Comparison of ENCODE assay signal across 9 cellular contexts in the genomic region with DNA sequence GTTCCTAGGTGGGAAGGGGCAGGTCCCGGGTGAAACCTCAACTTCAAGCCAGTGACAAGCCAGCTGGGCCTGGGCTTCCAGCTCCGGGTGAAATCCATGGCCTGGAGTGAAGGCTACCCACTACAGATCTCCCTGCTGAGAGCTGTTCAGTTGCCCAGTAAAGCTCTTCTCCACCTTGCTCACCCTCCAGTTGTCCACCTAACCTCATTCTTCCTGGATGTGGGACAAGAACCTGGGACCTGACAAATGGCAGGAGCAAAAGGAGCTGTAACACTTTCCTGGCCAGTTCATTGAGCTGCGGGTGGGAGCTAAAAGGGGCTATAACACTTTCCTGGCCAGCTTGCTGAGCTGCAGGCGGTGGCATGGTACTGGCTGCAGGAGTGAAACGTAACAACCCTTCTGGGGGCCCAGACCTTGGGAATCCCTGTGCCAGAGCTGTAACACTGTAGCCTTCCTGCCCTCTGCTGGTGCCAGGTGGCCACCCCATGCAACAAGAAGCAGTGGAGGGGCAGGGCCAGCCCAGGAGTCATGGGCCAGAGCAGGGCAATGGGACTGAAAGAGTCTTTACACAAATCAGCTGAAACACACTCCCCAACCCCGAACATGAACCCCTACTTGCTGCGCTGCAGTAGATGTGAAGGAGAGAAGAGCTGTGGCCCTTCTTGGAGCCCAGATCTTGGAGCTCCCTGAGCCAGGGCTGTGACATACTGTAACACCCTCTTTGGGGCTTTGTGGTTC. TPM values are rescaled to one million over a fixed set of nuclear protein-coding genes. Genes with fewer than 3 reads are reported as not detected.
DNase-seq lines count a peak whose midpoint lies in the region; ATAC-seq and TF ChIP-seq lines count a peak whose summit lies in the region.
"Had no signal": no experiment of that assay in that cellular context is flagged by ENCODE, and none has a peak within 500 bp of the region (broad histone marks: within the 10 kb centered on the region; RNA-seq: fewer than 3 reads in every experiment).

No MANE protein-coding gene starts in this region.

- peaks cover 3% of the 10 kb centered on the region for H3K27me3 Mint-ChIP-seq in GM23338 (ENCODE audit: insufficient read depth, low read depth, poor library complexity)

- DNase-seq in AG08396 (ENCODE audit: low spot score) (peak; percentile 37), GM23338 (ENCODE audit: low spot score) (peak; percentile 54), SHP77 (lab: John Stamatoyannopoulos, UW) (peak; percentile 65 to 68), foreskin keratinocyte (no peak), medulla oblongata (ENCODE audit: extremely low spot score) (no peak)
- no peak for DNase-seq in stimulated activated naive CD4-positive, alpha-beta T cell treated with Interleukin-2 at 50 U/mL for 16 hours (lab: John Stamatoyannopoulos, UW)

- ATAC-seq in GM23338 (peak; percentile 15), foreskin keratinocyte (no peak), GM18511 (IDR thresholded peaks at IDR 0.05; ENCODE audit: unreplicated experiment) (no peak), HG03460 (IDR thresholded peaks at IDR 0.05; ENCODE audit: unreplicated experiment) (no peak)

- H3K27ac ChIP-seq in GM23338 (ENCODE audit: low read depth) (no peak overlapping the region), foreskin keratinocyte (no peak overlapping the region)
- H3K27ac ChIP-seq: SK-N-MC had no signal

- TF ChIP-seq CTCF in GM23338 (conservative IDR thresholded peaks at IDR 0.05; ENCODE audit: low read depth in 2 of 2): peak; percentile 25 to 64; a peak in 3 of 4 replicates
- TF ChIP-seq CTCF in foreskin keratinocyte (conservative IDR thresholded peaks at IDR 0.05): peak; percentile 64

- H3K4me2 ChIP-seq in GM23338: no peak overlapping the region

- peak overlapping the region; percentile 28; the same call in 1 of the 2 replicates for H2AFZ ChIP-seq in GM23338

- H3K27ac Mint-ChIP-seq in GM23338: no peak overlapping the region

- H3K4me3 ChIP-seq in GM23338: no peak overlapping the region
- H3K4me3 ChIP-seq: SK-N-MC had no signal

- H3K4me3 Mint-ChIP-seq in GM23338: no peak overlapping the region

- H3K36me3 Mint-ChIP-seq in GM23338 (ENCODE audit: low read depth): peaks cover 5% of the 10 kb centered on the region; the same call in 2 of the 3 replicates

- H3K27me3 ChIP-seq in GM23338 (ENCODE audit: insufficient read depth) (no peaks in the 10 kb centered on the region), foreskin keratinocyte (no peaks in the 10 kb centered on the region)

- peaks cover 10% of the 10 kb centered on the region for H3K4me1 ChIP-seq in GM23338 (ENCODE audit: insufficient read depth)
- H3K4me1 ChIP-seq in foreskin keratinocyte: peaks cover 12% of the 10 kb centered on the region

- H4K20me1 ChIP-seq in GM23338 (replicated peaks; ENCODE audit: insufficient read depth): no peaks in the 10 kb centered on the region

- H3F3A ChIP-seq in GM23338 (replicated peaks; ENCODE audit: low read depth): no peaks in the 10 kb centered on the region

- H3K9me2 ChIP-seq in GM23338 (ENCODE audit: insufficient read depth): no peaks in the 10 kb centered on the region

- peaks cover 9% of the 10 kb centered on the region for H3K4me1 Mint-ChIP-seq in GM23338

- no peaks in the 10 kb centered on the region for H3K36me3 ChIP-seq in GM23338 (ENCODE audit: insufficient read depth)

- H3K9me3 Mint-ChIP-seq in GM23338: peaks cover 16% of the 10 kb centered on the region

- no peaks in the 10 kb centered on the region for H3K79me2 ChIP-seq in GM23338 (replicated peaks; ENCODE audit: insufficient read depth)

TF ChIP-seq in GM23338, 12 proteins besides CTCF, POLR2A, EP300 and RAD21 (continues in another document):
- TF ChIP-seq, protein P1, sequence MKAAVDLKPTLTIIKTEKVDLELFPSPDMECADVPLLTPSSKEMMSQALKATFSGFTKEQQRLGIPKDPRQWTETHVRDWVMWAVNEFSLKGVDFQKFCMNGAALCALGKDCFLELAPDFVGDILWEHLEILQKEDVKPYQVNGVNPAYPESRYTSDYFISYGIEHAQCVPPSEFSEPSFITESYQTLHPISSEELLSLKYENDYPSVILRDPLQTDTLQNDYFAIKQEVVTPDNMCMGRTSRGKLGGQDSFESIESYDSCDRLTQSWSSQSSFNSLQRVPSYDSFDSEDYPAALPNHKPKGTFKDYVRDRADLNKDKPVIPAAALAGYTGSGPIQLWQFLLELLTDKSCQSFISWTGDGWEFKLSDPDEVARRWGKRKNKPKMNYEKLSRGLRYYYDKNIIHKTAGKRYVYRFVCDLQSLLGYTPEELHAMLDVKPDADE (IDR thresholded peaks at IDR 0.05): no peak
- TF ChIP-seq NANOG (IDR thresholded peaks at IDR 0.05; ENCODE audit: borderline replicate concordance) (no peak), EZH2 (IDR thresholded peaks at IDR 0.05; ENCODE audit: low read depth, unreplicated experiment) (no peak), ZNF114 (CRISPR knock-in tag; IDR thresholded peaks at IDR 0.05) (no peak), STAT1 (IDR thresholded peaks at IDR 0.05; ENCODE audit: unreplicated experiment) (no peak), POLR2AphosphoS5 (IDR thresholded peaks at IDR 0.05; ENCODE audit: low read depth) (no peak), CREB1 (CRISPR knock-in tag; IDR thresholded peaks at IDR 0.05; ENCODE audit: low read depth) (no peak), EZH2phosphoT487 (IDR thresholded peaks at IDR 0.05; ENCODE audit: unreplicated experiment) (no peak)
- TF ChIP-seq, protein P2, sequence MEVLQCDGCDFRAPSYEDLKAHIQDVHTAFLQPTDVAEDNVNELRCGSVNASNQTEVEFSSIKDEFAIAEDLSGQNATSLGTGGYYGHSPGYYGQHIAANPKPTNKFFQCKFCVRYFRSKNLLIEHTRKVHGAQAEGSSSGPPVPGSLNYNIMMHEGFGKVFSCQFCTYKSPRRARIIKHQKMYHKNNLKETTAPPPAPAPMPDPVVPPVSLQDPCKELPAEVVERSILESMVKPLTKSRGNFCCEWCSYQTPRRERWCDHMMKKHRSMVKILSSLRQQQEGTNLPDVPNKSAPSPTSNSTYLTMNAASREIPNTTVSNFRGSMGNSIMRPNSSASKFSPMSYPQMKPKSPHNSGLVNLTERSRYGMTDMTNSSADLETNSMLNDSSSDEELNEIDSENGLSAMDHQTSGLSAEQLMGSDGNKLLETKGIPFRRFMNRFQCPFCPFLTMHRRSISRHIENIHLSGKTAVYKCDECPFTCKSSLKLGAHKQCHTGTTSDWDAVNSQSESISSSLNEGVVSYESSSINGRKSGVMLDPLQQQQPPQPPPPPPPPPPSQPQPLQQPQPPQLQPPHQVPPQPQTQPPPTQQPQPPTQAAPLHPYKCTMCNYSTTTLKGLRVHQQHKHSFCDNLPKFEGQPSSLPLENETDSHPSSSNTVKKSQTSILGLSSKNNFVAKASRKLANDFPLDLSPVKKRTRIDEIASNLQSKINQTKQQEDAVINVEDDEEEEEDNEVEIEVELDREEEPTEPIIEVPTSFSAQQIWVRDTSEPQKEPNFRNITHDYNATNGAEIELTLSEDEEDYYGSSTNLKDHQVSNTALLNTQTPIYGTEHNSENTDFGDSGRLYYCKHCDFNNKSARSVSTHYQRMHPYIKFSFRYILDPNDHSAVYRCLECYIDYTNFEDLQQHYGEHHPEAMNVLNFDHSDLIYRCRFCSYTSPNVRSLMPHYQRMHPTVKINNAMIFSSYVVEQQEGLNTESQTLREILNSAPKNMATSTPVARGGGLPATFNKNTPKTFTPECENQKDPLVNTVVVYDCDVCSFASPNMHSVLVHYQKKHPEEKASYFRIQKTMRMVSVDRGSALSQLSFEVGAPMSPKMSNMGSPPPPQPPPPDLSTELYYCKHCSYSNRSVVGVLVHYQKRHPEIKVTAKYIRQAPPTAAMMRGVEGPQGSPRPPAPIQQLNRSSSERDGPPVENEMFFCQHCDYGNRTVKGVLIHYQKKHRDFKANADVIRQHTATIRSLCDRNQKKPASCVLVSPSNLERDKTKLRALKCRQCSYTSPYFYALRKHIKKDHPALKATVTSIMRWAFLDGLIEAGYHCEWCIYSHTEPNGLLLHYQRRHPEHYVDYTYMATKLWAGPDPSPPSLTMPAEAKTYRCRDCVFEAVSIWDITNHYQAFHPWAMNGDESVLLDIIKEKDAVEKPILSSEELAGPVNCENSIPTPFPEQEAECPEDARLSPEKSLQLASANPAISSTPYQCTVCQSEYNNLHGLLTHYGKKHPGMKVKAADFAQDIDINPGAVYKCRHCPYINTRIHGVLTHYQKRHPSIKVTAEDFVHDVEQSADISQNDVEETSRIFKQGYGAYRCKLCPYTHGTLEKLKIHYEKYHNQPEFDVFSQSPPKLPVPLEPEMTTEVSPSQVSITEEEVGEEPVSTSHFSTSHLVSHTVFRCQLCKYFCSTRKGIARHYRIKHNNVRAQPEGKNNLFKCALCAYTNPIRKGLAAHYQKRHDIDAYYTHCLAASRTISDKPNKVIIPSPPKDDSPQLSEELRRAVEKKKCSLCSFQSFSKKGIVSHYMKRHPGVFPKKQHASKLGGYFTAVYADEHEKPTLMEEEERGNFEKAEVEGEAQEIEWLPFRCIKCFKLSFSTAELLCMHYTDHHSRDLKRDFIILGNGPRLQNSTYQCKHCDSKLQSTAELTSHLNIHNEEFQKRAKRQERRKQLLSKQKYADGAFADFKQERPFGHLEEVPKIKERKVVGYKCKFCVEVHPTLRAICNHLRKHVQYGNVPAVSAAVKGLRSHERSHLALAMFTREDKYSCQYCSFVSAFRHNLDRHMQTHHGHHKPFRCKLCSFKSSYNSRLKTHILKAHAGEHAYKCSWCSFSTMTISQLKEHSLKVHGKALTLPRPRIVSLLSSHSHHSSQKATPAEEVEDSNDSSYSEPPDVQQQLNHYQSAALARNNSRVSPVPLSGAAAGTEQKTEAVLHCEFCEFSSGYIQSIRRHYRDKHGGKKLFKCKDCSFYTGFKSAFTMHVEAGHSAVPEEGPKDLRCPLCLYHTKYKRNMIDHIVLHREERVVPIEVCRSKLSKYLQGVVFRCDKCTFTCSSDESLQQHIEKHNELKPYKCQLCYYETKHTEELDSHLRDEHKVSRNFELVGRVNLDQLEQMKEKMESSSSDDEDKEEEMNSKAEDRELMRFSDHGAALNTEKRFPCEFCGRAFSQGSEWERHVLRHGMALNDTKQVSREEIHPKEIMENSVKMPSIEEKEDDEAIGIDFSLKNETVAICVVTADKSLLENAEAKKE (CRISPR knock-in tag; IDR thresholded peaks at IDR 0.05): no peak

RNA-seq across cellular contexts. Expression of gene HINT3, which starts 3.6 kb away (rescaled TPM):
- 8.0 and 10.3 TPM in 2 replicates for total RNA-seq in GM23338 (2014; rRNA removed; shearing (Covaris generic))
- polyA plus RNA-seq in GM23338 (2016; fragmentation: Nextera tagmentation; extraction: Ambion mirVana): 1.8 and 1.9 TPM in 2 replicates
- total RNA-seq in foreskin keratinocyte: 9.7 and 10.0 TPM in 2 replicates
- polyA plus RNA-seq in foreskin keratinocyte: 4.5 and 5.5 TPM in 2 replicates

RNA-seq across cellular contexts. Expression of gene TRMT11, which starts 33.4 kb away (rescaled TPM):
- 44.5 and 49.5 TPM in 2 replicates for total RNA-seq in GM23338 (2014; rRNA removed; shearing (Covaris generic))
- 41.9 and 50.9 TPM in 2 replicates for polyA plus RNA-seq in GM23338 (2016; fragmentation: Nextera tagmentation; extraction: Ambion mirVana)
- 16.0 and 19.8 TPM in 2 replicates for total RNA-seq in foreskin keratinocyte
- 7.4 and 10.0 TPM in 2 replicates for polyA plus RNA-seq in foreskin keratinocyte

Comparison
In these comparisons a context has a peak if more than half of its experiments do, and no peak if none do; other contexts are left out.
1. DNase-seq: peak in AG08396 (single experiment), GM23338 (single experiment) and SHP77 (2 of 2); none in foreskin keratinocyte (0 of 2), stimulated activated naive CD4-positive, alpha-beta T cell treated with Interleukin-2 at 50 U/mL for 16 hours (single experiment) and medulla oblongata (single experiment).